ENCODE assay signal across 1 cellular context in the genomic region with DNA sequence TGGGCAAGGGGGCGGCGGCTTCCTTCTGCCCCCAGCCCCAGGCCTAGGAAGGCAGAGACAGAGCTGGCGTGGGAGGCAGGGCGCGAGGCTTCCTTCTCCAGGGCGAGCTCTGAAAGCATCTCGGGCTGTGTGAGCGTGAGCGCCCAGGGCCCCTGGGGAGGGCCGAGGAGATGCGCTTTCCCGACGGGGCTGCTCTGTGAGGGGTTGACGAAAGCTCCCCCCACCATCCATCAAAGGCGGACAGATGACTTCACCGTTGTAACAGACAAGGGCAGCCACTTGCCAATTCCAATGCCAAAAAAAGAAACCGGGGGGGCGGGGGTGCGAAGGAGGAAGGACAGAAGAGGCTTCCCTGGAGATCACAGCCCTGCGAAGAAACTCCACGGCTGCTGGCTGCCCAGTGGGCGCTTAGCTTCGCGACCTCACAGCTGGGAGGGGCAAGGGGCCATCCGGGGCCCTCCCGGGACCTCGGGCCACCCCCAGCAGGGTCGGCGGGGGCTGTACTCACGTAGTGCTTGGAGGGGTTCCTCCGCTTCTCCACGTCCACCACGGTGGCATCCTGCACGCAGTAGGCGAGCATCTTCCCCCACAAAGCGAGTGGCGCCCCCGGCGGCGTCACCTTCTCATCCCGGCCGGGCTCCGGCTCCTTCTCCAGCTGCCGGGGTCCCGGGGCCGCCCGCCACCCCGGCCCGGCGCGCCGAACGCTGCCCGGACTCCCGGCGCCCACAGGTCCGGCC.
A peak's percentile ranks its signal among the peaks of the same experiment; 100 is the strongest.
TF ChIP-seq lines count a peak whose summit lies in the region.

No MANE protein-coding gene starts in this region.

TF ChIP-seq in HepG2, 621 proteins besides CTCF, POLR2A, EP300 and RAD21 (continued from another document and continues in another):
- TF ChIP-seq, protein P1, sequence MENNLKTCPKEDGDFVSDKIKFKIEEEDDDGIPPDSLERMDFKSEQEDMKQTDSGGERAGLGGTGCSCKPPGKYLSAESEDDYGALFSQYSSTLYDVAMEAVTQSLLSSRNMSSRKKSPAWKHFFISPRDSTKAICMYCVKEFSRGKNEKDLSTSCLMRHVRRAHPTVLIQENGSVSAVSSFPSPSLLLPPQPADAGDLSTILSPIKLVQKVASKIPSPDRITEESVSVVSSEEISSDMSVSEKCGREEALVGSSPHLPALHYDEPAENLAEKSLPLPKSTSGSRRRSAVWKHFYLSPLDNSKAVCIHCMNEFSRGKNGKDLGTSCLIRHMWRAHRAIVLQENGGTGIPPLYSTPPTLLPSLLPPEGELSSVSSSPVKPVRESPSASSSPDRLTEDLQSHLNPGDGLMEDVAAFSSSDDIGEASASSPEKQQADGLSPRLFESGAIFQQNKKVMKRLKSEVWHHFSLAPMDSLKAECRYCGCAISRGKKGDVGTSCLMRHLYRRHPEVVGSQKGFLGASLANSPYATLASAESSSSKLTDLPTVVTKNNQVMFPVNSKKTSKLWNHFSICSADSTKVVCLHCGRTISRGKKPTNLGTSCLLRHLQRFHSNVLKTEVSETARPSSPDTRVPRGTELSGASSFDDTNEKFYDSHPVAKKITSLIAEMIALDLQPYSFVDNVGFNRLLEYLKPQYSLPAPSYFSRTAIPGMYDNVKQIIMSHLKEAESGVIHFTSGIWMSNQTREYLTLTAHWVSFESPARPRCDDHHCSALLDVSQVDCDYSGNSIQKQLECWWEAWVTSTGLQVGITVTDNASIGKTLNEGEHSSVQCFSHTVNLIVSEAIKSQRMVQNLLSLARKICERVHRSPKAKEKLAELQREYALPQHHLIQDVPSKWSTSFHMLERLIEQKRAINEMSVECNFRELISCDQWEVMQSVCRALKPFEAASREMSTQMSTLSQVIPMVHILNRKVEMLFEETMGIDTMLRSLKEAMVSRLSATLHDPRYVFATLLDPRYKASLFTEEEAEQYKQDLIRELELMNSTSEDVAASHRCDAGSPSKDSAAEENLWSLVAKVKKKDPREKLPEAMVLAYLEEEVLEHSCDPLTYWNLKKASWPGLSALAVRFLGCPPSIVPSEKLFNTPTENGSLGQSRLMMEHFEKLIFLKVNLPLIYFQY (CRISPR knock-in tag; IDR thresholded peaks at IDR 0.05; ENCODE audit: borderline replicate concordance), result no peak
- TF ChIP-seq ZNF652 (CRISPR knock-in tag; IDR thresholded peaks at IDR 0.05; ENCODE audit: borderline replicate concordance, low read depth) (no peak), ZNF777 (CRISPR knock-in tag; IDR thresholded peaks at IDR 0.05) (peak; percentile 55), ZFP62 (CRISPR knock-in tag; IDR thresholded peaks at IDR 0.05) (no peak), SMC3 (IDR thresholded peaks at IDR 0.05; ENCODE audit: low read length) (no peak), PHF21A (CRISPR knock-in tag; IDR thresholded peaks at IDR 0.05) (no peak), MTF1 (CRISPR knock-in tag; IDR thresholded peaks at IDR 0.05) (no peak), FOSL2 (CRISPR knock-in tag; IDR thresholded peaks at IDR 0.05) (no peak), ZNF235 (CRISPR knock-in tag; IDR thresholded peaks at IDR 0.05; ENCODE audit: borderline replicate concordance) (no peak), SRSF9 (IDR thresholded peaks at IDR 0.05; ENCODE audit: borderline replicate concordance, insufficient read depth, low read depth, low read length, poor library complexity, severe bottlenecking) (no peak), IKZF4 (CRISPR knock-in tag; IDR thresholded peaks at IDR 0.05; ENCODE audit: borderline replicate concordance, low read depth, not compliant biosample characterization) (no peak), NFYC (CRISPR knock-in tag; IDR thresholded peaks at IDR 0.05) (no peak), AGO2 (optimal IDR thresholded peaks at IDR 0.05; ENCODE audit: low read depth, low read length) (peak; percentile 80), ZMYM3 (CRISPR knock-in tag; IDR thresholded peaks at IDR 0.05) (no peak), MED13 (CRISPR knock-in tag; IDR thresholded peaks at IDR 0.05) (no peak), PHF8 (CRISPR knock-in tag; IDR thresholded peaks at IDR 0.05) (0 out of 2 replicates have a peak, but pooled peaks have one; percentile 29), ZNF343 (CRISPR knock-in tag; IDR thresholded peaks at IDR 0.05) (no peak), ZNF891 (CRISPR knock-in tag; IDR thresholded peaks at IDR 0.05) (0 out of 2 replicates have a peak, but pooled peaks have one; percentile 35), ZNF773 (CRISPR knock-in tag; IDR thresholded peaks at IDR 0.05; ENCODE audit: borderline replicate concordance) (no peak), YEATS4 (CRISPR knock-in tag; IDR thresholded peaks at IDR 0.05; ENCODE audit: borderline replicate concordance) (no peak), KLF15 (CRISPR knock-in tag; IDR thresholded peaks at IDR 0.05; ENCODE audit: borderline replicate concordance) (no peak), KDM2A (CRISPR knock-in tag; IDR thresholded peaks at IDR 0.05; ENCODE audit: borderline replicate concordance, low read depth) (0 out of 2 replicates have a peak, but pooled peaks have one; percentile 8), ZUFSP (CRISPR knock-in tag; IDR thresholded peaks at IDR 0.05; ENCODE audit: borderline replicate concordance) (no peak), NCOA1 (CRISPR knock-in tag; IDR thresholded peaks at IDR 0.05) (no peak)
- TF ChIP-seq, protein P2, sequence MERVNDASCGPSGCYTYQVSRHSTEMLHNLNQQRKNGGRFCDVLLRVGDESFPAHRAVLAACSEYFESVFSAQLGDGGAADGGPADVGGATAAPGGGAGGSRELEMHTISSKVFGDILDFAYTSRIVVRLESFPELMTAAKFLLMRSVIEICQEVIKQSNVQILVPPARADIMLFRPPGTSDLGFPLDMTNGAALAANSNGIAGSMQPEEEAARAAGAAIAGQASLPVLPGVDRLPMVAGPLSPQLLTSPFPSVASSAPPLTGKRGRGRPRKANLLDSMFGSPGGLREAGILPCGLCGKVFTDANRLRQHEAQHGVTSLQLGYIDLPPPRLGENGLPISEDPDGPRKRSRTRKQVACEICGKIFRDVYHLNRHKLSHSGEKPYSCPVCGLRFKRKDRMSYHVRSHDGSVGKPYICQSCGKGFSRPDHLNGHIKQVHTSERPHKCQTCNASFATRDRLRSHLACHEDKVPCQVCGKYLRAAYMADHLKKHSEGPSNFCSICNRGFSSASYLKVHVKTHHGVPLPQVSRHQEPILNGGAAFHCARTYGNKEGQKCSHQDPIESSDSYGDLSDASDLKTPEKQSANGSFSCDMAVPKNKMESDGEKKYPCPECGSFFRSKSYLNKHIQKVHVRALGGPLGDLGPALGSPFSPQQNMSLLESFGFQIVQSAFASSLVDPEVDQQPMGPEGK (CRISPR knock-in tag; IDR thresholded peaks at IDR 0.05), result no peak; the same call in 1 of the 2 replicates
- TF ChIP-seq, protein P3, sequence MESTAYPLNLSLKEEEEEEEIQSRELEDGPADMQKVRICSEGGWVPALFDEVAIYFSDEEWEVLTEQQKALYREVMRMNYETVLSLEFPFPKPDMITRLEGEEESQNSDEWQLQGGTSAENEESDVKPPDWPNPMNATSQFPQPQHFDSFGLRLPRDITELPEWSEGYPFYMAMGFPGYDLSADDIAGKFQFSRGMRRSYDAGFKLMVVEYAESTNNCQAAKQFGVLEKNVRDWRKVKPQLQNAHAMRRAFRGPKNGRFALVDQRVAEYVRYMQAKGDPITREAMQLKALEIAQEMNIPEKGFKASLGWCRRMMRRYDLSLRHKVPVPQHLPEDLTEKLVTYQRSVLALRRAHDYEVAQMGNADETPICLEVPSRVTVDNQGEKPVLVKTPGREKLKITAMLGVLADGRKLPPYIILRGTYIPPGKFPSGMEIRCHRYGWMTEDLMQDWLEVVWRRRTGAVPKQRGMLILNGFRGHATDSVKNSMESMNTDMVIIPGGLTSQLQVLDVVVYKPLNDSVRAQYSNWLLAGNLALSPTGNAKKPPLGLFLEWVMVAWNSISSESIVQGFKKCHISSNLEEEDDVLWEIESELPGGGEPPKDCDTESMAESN (CRISPR knock-in tag; conservative IDR thresholded peaks at IDR 0.05), result 0 out of 2 replicates have a peak, but pooled peaks have one; percentile 31
- TF ChIP-seq, protein P4, sequence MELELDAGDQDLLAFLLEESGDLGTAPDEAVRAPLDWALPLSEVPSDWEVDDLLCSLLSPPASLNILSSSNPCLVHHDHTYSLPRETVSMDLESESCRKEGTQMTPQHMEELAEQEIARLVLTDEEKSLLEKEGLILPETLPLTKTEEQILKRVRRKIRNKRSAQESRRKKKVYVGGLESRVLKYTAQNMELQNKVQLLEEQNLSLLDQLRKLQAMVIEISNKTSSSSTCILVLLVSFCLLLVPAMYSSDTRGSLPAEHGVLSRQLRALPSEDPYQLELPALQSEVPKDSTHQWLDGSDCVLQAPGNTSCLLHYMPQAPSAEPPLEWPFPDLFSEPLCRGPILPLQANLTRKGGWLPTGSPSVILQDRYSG (CRISPR knock-in tag; IDR thresholded peaks at IDR 0.05), result no peak
- TF ChIP-seq, protein P5, sequence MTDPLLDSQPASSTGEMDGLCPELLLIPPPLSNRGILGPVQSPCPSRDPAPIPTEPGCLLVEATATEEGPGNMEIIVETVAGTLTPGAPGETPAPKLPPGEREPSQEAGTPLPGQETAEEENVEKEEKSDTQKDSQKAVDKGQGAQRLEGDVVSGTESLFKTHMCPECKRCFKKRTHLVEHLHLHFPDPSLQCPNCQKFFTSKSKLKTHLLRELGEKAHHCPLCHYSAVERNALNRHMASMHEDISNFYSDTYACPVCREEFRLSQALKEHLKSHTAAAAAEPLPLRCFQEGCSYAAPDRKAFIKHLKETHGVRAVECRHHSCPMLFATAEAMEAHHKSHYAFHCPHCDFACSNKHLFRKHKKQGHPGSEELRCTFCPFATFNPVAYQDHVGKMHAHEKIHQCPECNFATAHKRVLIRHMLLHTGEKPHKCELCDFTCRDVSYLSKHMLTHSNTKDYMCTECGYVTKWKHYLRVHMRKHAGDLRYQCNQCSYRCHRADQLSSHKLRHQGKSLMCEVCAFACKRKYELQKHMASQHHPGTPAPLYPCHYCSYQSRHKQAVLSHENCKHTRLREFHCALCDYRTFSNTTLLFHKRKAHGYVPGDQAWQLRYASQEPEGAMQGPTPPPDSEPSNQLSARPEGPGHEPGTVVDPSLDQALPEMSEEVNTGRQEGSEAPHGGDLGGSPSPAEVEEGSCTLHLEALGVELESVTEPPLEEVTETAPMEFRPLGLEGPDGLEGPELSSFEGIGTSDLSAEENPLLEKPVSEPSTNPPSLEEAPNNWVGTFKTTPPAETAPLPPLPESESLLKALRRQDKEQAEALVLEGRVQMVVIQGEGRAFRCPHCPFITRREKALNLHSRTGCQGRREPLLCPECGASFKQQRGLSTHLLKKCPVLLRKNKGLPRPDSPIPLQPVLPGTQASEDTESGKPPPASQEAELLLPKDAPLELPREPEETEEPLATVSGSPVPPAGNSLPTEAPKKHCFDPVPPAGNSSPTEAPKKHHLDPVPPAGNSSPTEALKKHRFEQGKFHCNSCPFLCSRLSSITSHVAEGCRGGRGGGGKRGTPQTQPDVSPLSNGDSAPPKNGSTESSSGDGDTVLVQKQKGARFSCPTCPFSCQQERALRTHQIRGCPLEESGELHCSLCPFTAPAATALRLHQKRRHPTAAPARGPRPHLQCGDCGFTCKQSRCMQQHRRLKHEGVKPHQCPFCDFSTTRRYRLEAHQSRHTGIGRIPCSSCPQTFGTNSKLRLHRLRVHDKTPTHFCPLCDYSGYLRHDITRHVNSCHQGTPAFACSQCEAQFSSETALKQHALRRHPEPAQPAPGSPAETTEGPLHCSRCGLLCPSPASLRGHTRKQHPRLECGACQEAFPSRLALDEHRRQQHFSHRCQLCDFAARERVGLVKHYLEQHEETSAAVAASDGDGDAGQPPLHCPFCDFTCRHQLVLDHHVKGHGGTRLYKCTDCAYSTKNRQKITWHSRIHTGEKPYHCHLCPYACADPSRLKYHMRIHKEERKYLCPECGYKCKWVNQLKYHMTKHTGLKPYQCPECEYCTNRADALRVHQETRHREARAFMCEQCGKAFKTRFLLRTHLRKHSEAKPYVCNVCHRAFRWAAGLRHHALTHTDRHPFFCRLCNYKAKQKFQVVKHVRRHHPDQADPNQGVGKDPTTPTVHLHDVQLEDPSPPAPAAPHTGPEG (CRISPR knock-in tag; IDR thresholded peaks at IDR 0.05), result no peak
